ENCODE assay signal across 1 cellular context in genomic region chr4:124666496-124666895, GRCh38.
TF ChIP-seq lines count a peak whose summit lies in the region.

No MANE protein-coding gene starts in this region.

TF ChIP-seq in WTC11, 78 proteins besides CTCF, POLR2A, EP300 and RAD21 (continued from another document):
- TF ChIP-seq, protein P1, sequence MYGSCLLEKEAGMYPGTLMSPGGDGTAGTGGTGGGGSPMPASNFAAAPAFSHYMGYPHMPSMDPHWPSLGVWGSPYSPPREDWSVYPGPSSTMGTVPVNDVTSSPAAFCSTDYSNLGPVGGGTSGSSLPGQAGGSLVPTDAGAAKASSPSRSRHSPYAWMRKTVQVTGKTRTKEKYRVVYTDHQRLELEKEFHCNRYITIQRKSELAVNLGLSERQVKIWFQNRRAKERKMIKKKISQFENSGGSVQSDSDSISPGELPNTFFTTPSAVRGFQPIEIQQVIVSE (CRISPR knock-in tag; IDR thresholded peaks at IDR 0.05; ENCODE audit: borderline replicate concordance), result no peak
- TF ChIP-seq, protein P2, sequence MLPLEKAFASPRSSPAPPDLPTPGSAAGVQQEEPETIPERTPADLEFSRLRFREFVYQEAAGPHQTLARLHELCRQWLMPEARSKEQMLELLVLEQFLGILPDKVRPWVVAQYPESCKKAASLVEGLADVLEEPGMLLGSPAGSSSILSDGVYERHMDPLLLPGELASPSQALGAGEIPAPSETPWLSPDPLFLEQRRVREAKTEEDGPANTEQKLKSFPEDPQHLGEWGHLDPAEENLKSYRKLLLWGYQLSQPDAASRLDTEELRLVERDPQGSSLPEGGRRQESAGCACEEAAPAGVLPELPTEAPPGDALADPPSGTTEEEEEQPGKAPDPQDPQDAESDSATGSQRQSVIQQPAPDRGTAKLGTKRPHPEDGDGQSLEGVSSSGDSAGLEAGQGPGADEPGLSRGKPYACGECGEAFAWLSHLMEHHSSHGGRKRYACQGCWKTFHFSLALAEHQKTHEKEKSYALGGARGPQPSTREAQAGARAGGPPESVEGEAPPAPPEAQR (CRISPR knock-in tag; IDR thresholded peaks at IDR 0.05), result no peak
- no peak for TF ChIP-seq ZNF121 (CRISPR knock-in tag; IDR thresholded peaks at IDR 0.05)
- no peak for TF ChIP-seq ZNF396 (CRISPR knock-in tag; IDR thresholded peaks at IDR 0.05; ENCODE audit: borderline replicate concordance)
